In genomic region chr3:48660800-48661400, GRCh38 we compare ENCODE assay signal across 1 cellular context.
TF ChIP-seq lines count a peak whose summit lies in the region.

No MANE protein-coding gene starts in this region.

TF ChIP-seq in endothelial cell of umbilical vein, 7 proteins besides CTCF, POLR2A, EP300 and RAD21:
- TF ChIP-seq GATA2 (IDR thresholded peaks at IDR 0.05; ENCODE audit: insufficient read depth, insufficient read length, low read depth, low read length) (no peak), JUN (IDR thresholded peaks at IDR 0.05; ENCODE audit: borderline replicate concordance, insufficient read depth, insufficient read length, low read depth) (no peak), FOS (IDR thresholded peaks at IDR 0.05; ENCODE audit: borderline replicate concordance, insufficient read depth, low read length) (no peak), EZH2 (IDR thresholded peaks at IDR 0.05; ENCODE audit: borderline replicate concordance, low read depth, low read length, severe bottlenecking) (peak; percentile 16), MAX (IDR thresholded peaks at IDR 0.05; ENCODE audit: insufficient read depth, insufficient read length) (no peak)
TF ChIP-seq in endothelial cell of umbilical vein: peak in this region for 1.
